8 cellular contexts compared by ENCODE assay signal in the genomic region with DNA sequence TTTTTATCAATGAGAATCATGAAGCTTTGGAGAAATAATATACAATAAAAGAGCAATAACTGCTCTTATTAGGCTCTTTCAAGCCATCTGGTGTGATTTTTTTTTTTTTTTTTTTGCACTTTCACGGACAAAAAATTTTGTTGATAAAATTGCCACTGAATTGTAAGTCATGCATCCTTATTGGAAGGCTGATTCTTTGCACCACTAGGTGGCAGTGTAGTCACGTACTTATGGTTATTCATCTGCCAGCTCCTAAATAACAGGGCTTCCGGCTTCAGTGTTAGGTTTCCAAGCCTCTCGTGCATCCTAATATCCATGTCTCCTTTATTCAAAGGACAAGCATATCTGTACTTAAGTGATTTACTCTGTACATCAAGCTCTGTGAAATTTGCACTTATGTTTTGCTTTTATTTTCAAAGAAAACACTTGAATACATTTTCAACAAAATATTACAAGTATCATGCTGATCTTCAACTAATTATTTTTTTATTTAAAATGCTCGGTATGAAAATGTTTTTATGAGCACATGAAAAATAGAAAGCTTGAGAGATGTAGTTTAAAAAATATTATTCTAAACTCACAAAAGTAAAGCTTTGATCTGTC.
DNase-seq lines count a peak whose midpoint lies in the region; ATAC-seq, FAIRE-seq and TF ChIP-seq lines count a peak whose summit lies in the region.

No MANE protein-coding gene starts in this region.

- no peaks in the 10 kb centered on the region for H3K9me3 Mint-ChIP-seq in endothelial cell (ENCODE audit: unreplicated experiment)

- FAIRE-seq in D721Med (lab: Jason Lieb, UNC) = peak; percentile 78

- H3K36me3 ChIP-seq in mucosa of descending colon (ENCODE audit: low read depth) (no peaks in the 10 kb centered on the region), testis (ENCODE audit: low read depth, missing control alignments) (no peaks in the 10 kb centered on the region)

- peaks cover 8% of the 10 kb centered on the region for H3K4me1 Mint-ChIP-seq in endothelial cell (ENCODE audit: unreplicated experiment)

- no peaks in the 10 kb centered on the region for H3K4me1 ChIP-seq in mucosa of descending colon (ENCODE audit: low read depth)
- H3K4me1 ChIP-seq in testis = no peaks in the 10 kb centered on the region

- no peak overlapping the region for H3K27ac Mint-ChIP-seq in endothelial cell (ENCODE audit: unreplicated experiment)

- WGBS in testis, 2 donors = 6% methylated on average over 5 of the region's 5 CpGs

- TF ChIP-seq CTCF in D721Med (IDR thresholded peaks at IDR 0.05; ENCODE audit: insufficient read depth, missing control alignments) = peak; percentile 81
- peak; percentile 90 for TF ChIP-seq CTCF in endothelial cell (IDR thresholded peaks at IDR 0.05; ENCODE audit: unreplicated experiment)
- TF ChIP-seq CTCF in mucosa of descending colon (IDR thresholded peaks at IDR 0.05) = peak; percentile 48
- TF ChIP-seq CTCF in testis (IDR thresholded peaks at IDR 0.05) = peak; percentile 35 to 83 (median 58)

- ATAC-seq in GM19372 (IDR thresholded peaks at IDR 0.05; ENCODE audit: low read depth, unreplicated experiment) (peak; percentile 73), HG03378 (IDR thresholded peaks at IDR 0.05; ENCODE audit: unreplicated experiment) (peak; percentile 93), mucosa of descending colon (peak; percentile 76)

- no peak for TF ChIP-seq POLR2A in testis (IDR thresholded peaks at IDR 0.05)

- H3K27me3 ChIP-seq in testis = no peaks in the 10 kb centered on the region

- H3K27ac ChIP-seq in testis = no peak overlapping the region

- no peak overlapping the region for H3K4me3 Mint-ChIP-seq in endothelial cell (ENCODE audit: unreplicated experiment)

- DNase-seq in D721Med (ENCODE audit: insufficient read length, low spot score) (no peak), NCI-H2227 treated with DMSO at 0.1 percent for 48 hours (lab: John Stamatoyannopoulos, UW) (peak; percentile 65), endothelial cell (ENCODE audit: low spot score) (peak; percentile 77), mucosa of descending colon (peak in 1 of 3 donors; percentile 89), testis (peak; percentile 94)
- peak; percentile 23 to 34 for DNase-seq in activated CD4-positive, alpha-beta T cell treated with anti-CD3 and anti-CD28 coated beads for 4 hours

- H3K9me3 ChIP-seq in mucosa of descending colon (no peaks in the 10 kb centered on the region), testis (no peaks in the 10 kb centered on the region)

- H3K36me3 Mint-ChIP-seq in endothelial cell (ENCODE audit: low read depth, unreplicated experiment) = no peaks in the 10 kb centered on the region

- intact Hi-C loops in mucosa of descending colon (cut with DNase I, micrococcal nuclease) = no loop called here
- intact Hi-C loops in testis (cut with DNase I; ENCODE audit: low total_unique reads) = no loop called here

- H3K27me3 Mint-ChIP-seq in endothelial cell (ENCODE audit: unreplicated experiment) = no peaks in the 10 kb centered on the region

- H3K4me3 ChIP-seq in mucosa of descending colon (no peak overlapping the region), testis (no peak overlapping the region)
